ENCODE assay signal across 11 cellular contexts in the genomic region with DNA sequence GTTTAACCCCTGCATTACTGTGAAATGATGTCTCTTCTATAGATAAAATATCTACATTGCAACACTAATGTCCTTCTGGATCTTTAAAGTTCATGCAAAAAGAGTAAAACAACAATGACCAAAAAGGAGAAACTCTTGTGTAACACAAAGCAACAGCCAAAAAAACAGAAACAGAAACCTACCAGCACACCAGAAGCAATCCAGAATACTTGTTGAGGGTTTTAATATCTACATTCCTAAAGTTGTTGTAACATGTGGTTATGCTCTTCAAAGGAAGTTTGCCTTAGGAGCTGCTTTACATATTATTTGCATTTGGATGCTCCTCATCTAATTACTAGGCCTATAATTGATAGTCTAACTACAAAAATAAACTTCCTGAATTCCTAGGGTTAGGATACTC.
DNase-seq lines count a peak whose midpoint lies in the region; ATAC-seq and TF ChIP-seq lines count a peak whose summit lies in the region.
"Had no signal": no experiment of that assay in that cellular context is flagged by ENCODE, and none has a peak within 500 bp of the region (broad histone marks: within the 10 kb centered on the region; RNA-seq: fewer than 3 reads in every experiment).

No MANE protein-coding gene starts in this region.

- H3K27me3 Mint-ChIP-seq in stimulated activated naive B cell treated with anti-CD40 and anti-IgM and Interleukin-4, amounts not matched to agents 10 μg/mL and 1 μg/mL and 100 μg/mL, for 72 hours, result no peaks in the 10 kb centered on the region
- H3K27me3 Mint-ChIP-seq: naive B cell had no signal

- no peak overlapping the region for H3K27ac ChIP-seq in Panc1 (ENCODE audit: low read length)
- no peak overlapping the region for H3K27ac ChIP-seq in ovary

- no peak overlapping the region for H3K4me3 Mint-ChIP-seq in stimulated activated naive B cell treated with anti-CD40 and anti-IgM and Interleukin-4, amounts not matched to agents 10 μg/mL and 1 μg/mL and 100 μg/mL, for 72 hours
- H3K4me3 Mint-ChIP-seq: naive B cell had no signal

- CTCF ChIA-PET in Panc1 (lab: Charles Lee), result no interaction called here

- peaks cover 14 to 20% of the 10 kb centered on the region in 2 donors for H3K36me3 Mint-ChIP-seq in stimulated activated naive B cell treated with anti-CD40 and anti-IgM and Interleukin-4, amounts not matched to agents 10 μg/mL and 1 μg/mL and 100 μg/mL, for 72 hours

- DNase-seq in HFF-Myc (ENCODE audit: extremely low read depth, low read depth) (peak; percentile 26), Panc1 (ENCODE audit: low read depth, low spot score) (no peak), fibroblast of mammary gland (ENCODE audit: low read depth) (peak; percentile 79), activated gamma-delta T cell (lab: John Stamatoyannopoulos, UW) (no peak), ovary (no peak)
- no peak for DNase-seq in stimulated activated naive B cell treated with anti-CD40 and anti-IgM and Interleukin-4, amounts not matched to agents 10 μg/mL and 1 μg/mL and 100 μg/mL, for 72 hours
- no peak for DNase-seq in activated CD4-positive, CD25-positive, alpha-beta regulatory T cell (lab: John Stamatoyannopoulos, UW)
- DNase-seq: naive B cell; NCI-H1092 treated with DMSO at 0.1 percent for 48 hours; NCI-H748 treated with DMSO at 0.1 percent for 48 hours; stimulated activated naive CD4-positive, alpha-beta T cell had no signal

- peaks cover 0 to 9% of the 10 kb centered on the region in 2 donors for H3K4me1 Mint-ChIP-seq in stimulated activated naive B cell treated with anti-CD40 and anti-IgM and Interleukin-4, amounts not matched to agents 10 μg/mL and 1 μg/mL and 100 μg/mL, for 72 hours

- TF ChIP-seq EP300 in ovary (IDR thresholded peaks at IDR 0.05), result no peak

- intact Hi-C loops in Panc1 (cut with micrococcal nuclease; ENCODE audit: unreplicated experiment), result no loop called here
- intact Hi-C loops in ovary (cut with DNase I), result no loop called here

- no peaks in the 10 kb centered on the region for H3K9me3 Mint-ChIP-seq in stimulated activated naive B cell treated with anti-CD40 and anti-IgM and Interleukin-4, amounts not matched to agents 10 μg/mL and 1 μg/mL and 100 μg/mL, for 72 hours
- H3K9me3 Mint-ChIP-seq: naive B cell had no signal

- no peaks in the 10 kb centered on the region for H3K27me3 ChIP-seq in Panc1 (ENCODE audit: control insufficient read depth, insufficient read depth, low read length)
- no peaks in the 10 kb centered on the region for H3K27me3 ChIP-seq in ovary

- no peak for ATAC-seq in Panc1
- no peak for ATAC-seq in stimulated activated naive B cell treated with anti-CD40 and anti-IgM and Interleukin-4, amounts not matched to agents 10 μg/mL and 1 μg/mL and 100 μg/mL, for 72 hours (replicated peaks)

- POLR2A ChIA-PET in Panc1 (lab: Charles Lee), result no interaction called here

- peak overlapping the region; percentile 5 for H3K27ac Mint-ChIP-seq in stimulated activated naive B cell treated with anti-CD40 and anti-IgM and Interleukin-4, amounts not matched to agents 10 μg/mL and 1 μg/mL and 100 μg/mL, for 72 hours
- H3K27ac Mint-ChIP-seq: naive B cell had no signal

- H3K9me3 ChIP-seq in Panc1 (ENCODE audit: control insufficient read depth, insufficient read depth, low read depth, low read length) (no peaks in the 10 kb centered on the region), ovary (no peaks in the 10 kb centered on the region)

- H3K36me3 ChIP-seq in Panc1 (ENCODE audit: control insufficient read depth, insufficient read depth, low read length), result no peaks in the 10 kb centered on the region
- no peaks in the 10 kb centered on the region for H3K36me3 ChIP-seq in ovary

- in situ Hi-C loops in Panc1 (cut with HindIII; ENCODE audit: low pct_unique_long_range_greater_than_20kb, low sequenced_read_pairs), result no loop called here

- TF ChIP-seq CTCF in HFF-Myc (IDR thresholded peaks at IDR 0.05; ENCODE audit: low read depth, low read length, missing control alignments) (no peak), Panc1 (IDR thresholded peaks at IDR 0.05) (no peak), fibroblast of mammary gland (conservative IDR thresholded peaks at IDR 0.05; ENCODE audit: control insufficient read depth, insufficient read depth, low read depth, low read length) (no peak), ovary (IDR thresholded peaks at IDR 0.05) (no peak)

- H3K4me1 ChIP-seq in Panc1 (ENCODE audit: control insufficient read depth, insufficient read depth, low read length) (no peaks in the 10 kb centered on the region), ovary (ENCODE audit: insufficient read depth) (peaks cover 6% of the 10 kb centered on the region)

- no peak for TF ChIP-seq POLR2A in ovary (IDR thresholded peaks at IDR 0.05)

- H3K4me3 ChIP-seq in HFF-Myc (replicated peaks; ENCODE audit: low read depth, low read length) (no peak overlapping the region), Panc1 (ENCODE audit: low read depth in 2 of 2, low read length in 2 of 2) (no peak overlapping the region), fibroblast of mammary gland (ENCODE audit: control insufficient read depth, low read depth, low read length) (no peak overlapping the region), ovary (no peak overlapping the region)

- BruUV-seq in Panc1 (replicated peaks; lab: Mats Ljungman, UMichigan), result TSS peak; percentile 32

Comparison
In these comparisons a context has a peak if more than half of its experiments do, and no peak if none do; other contexts are left out.
1. DNase-seq: peak in HFF-Myc (single experiment) and fibroblast of mammary gland (single experiment); none in Panc1 (single experiment), stimulated activated naive B cell treated with anti-CD40 and anti-IgM and Interleukin-4, amounts not matched to agents 10 μg/mL and 1 μg/mL and 100 μg/mL, for 72 hours (single experiment), activated CD4-positive, CD25-positive, alpha-beta regulatory T cell (0 of 4), activated gamma-delta T cell (single experiment) and ovary (0 of 5).